Comparison of ENCODE assay signal across 37 cellular contexts in the genomic region with DNA sequence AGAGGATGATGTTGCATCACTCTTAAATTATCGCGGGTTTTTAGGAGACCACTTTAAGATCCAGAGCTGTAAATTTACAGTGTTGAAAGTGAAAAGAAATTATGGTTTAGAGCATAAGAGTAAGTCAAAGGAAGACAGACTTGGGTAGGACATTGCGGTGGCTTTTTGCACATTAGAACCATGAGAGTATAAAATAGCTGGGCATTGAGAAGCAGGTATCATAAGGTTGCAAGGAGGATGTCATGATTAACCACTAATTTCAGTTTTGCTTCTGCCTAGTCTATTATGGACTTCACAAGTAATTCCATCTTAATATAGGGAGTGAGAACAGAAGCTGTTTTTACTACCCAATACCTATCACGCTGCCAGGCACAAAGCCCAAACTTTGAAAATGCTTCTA. TPM values are rescaled to one million over a fixed set of nuclear protein-coding genes. Genes with fewer than 3 reads are reported as not detected.
"Had no signal": no experiment of that assay in that cellular context is flagged by ENCODE, and none has a peak within 500 bp of the region (broad histone marks: within the 10 kb centered on the region; RNA-seq: fewer than 3 reads in every experiment).

No MANE protein-coding gene starts in this region.

- H3K4me1 Mint-ChIP-seq: T-cell had no signal

- DNase-seq: Karpas-422, NCI-H1048, NCI-H1092 treated with DMSO at 0.1 percent for 48 hours, NCI-H1105 treated with DMSO at 0.1 percent for 48 hours, NCI-H1417, NCI-H1436, NCI-H146, NCI-H1694, NCI-H187, NCI-H1930, NCI-H2029 treated with DMSO at 0.1 percent for 48 hours, NCI-H2081 treated with DMSO at 0.1 percent for 48 hours, NCI-H2107, NCI-H2171, NCI-H226, NCI-H446 treated with DMSO at 0.1 percent for 48 hours, NCI-H510A, NCI-H524, NCI-H526, NCI-H69, NCI-H748 treated with DMSO at 0.1 percent for 48 hours, NCI-H82, PC-9, SHP77, SIG-M5, SJCRH30, T-cell had no signal

- H2AFZ ChIP-seq: PC-9 had no signal

- H3K27ac ChIP-seq: PC-9, RWPE1, SJCRH30, SK-N-MC had no signal

- H3K36me3 ChIP-seq: SJCRH30 had no signal

- H3K27me3 ChIP-seq: SJCRH30 had no signal

- H3K4me3 Mint-ChIP-seq: T-cell had no signal

- H3K9me3 Mint-ChIP-seq: T-cell had no signal

- ATAC-seq: Panc1, Right ventricle myocardium inferior, SK-N-SH treated with all-trans-retinoic acid at 6 μM for 48 hours, T-cell had no signal

- H3K9me3 ChIP-seq: SJCRH30 had no signal

- H3K27ac Mint-ChIP-seq: T-cell had no signal

- H3K27me3 Mint-ChIP-seq: T-cell had no signal

- H3K36me3 Mint-ChIP-seq: T-cell had no signal

- FAIRE-seq: RCC 7860 had no signal

- H3K4me2 ChIP-seq: PC-9 had no signal

- H3K4me3 ChIP-seq: PC-9, SJCRH30, SK-N-MC had no signal

RNA-seq across cellular contexts. Expression of a gene that starts 57.7 kb away (rescaled TPM):
- total RNA-seq: LHCN-M2, MCF 10A, OCI-LY7, PC-9, RPMI7951, T-cell had no signal
